In the genomic region with DNA sequence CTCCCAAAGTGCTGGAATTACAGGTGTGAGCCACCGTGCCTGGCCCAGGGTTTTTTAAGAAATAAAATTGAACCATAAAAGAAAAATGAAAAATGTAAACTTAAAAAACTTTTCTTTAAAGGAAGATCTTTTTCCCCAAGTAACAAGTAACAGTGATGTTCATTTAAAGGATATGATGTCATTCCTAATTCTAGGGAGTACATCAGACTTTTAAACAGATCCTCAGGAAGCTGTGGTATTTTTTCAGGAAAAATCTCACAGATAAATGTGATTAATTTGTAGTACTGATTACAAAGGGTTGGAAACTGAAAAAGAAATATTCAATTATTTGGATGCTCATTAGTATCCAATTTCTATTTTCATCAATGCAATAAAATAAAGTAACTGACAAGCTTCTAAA, we compare ENCODE assay signal across 21 cellular contexts.
"Had no signal": no experiment of that assay in that cellular context is flagged by ENCODE, and none has a peak within 500 bp of the region (broad histone marks: within the 10 kb centered on the region; RNA-seq: fewer than 3 reads in every experiment).

No MANE protein-coding gene starts in this region.

- H3K27me3 ChIP-seq: colonic mucosa, heart right ventricle, neutrophil, pancreas, suprapubic skin, vagina had no signal

- ATAC-seq: natural killer cell treated with Interleukin-12 subunit alpha and Interleukin-12 subunit beta and Interleukin-15 and Interleukin-18, amount 100 ng/mL, for 72 hours; sciatic nerve; stimulated activated naive CD8-positive, alpha-beta T cell treated with anti-CD3 and anti-CD28 coated beads, Interleukin-15, amount 100 ng/mL, for 72 hours had no signal

- H3K9me3 ChIP-seq: colonic mucosa, heart right ventricle, neutrophil, pancreas, suprapubic skin, vagina had no signal

- H3K4me1 ChIP-seq: colonic mucosa, suprapubic skin, vagina had no signal

- H3K4me3 ChIP-seq: colonic mucosa, heart right ventricle, lung, pancreas, smooth muscle cell, suprapubic skin, vagina had no signal

- DNase-seq: colonic mucosa; effector memory CD4-positive, alpha-beta T cell; glutamatergic neuron; heart right ventricle; hypothalamus; immature natural killer cell; pancreas; stimulated activated CD4-positive, alpha-beta T cell treated with anti-CD3 and anti-CD28 coated beads, Interleukin-12 subunit alpha, Interleukin-12 subunit beta, amount 100 ng/mL, for 4 hours; stimulated activated CD4-positive, alpha-beta T cell treated with anti-CD3 and anti-CD28 coated beads, Interleukin-1b, Interleukin-23, amount 100 ng/mL, for 48 hours; stimulated activated CD4-positive, alpha-beta T cell treated with anti-CD3 and anti-CD28 coated beads, Interleukin-4, amount 100 ng/mL, for 1 hour; stimulated activated CD8-positive, alpha-beta memory T cell treated with anti-CD3 and anti-CD28 coated beads, Interleukin-4, amount 100 ng/mL, for 48 hours; stimulated activated naive CD4-positive, alpha-beta T cell; stimulated activated naive CD8-positive, alpha-beta T cell treated with anti-CD3 and anti-CD28 coated beads, Interleukin-15, amount 100 ng/mL, for 72 hours had no signal

- H3K36me3 ChIP-seq: colonic mucosa had no signal

- H3K27ac ChIP-seq: colonic mucosa, heart right ventricle, neutrophil, pancreas, suprapubic skin, vagina had no signal

- FAIRE-seq: keratinocyte had no signal

- H3K4me2 ChIP-seq: smooth muscle cell had no signal
